ENCODE assay signal across 1 cellular context in genomic region chr17:42182927-42183734, GRCh38.
A peak's percentile ranks its signal among the peaks of the same experiment; 100 is the strongest.
TF ChIP-seq lines count a peak whose summit lies in the region.

No MANE protein-coding gene starts in this region.

TF ChIP-seq in K562, 482 proteins besides CTCF, POLR2A, EP300 and RAD21 (continued from another document and continues in another):
- TF ChIP-seq CHD4 (IDR thresholded peaks at IDR 0.05; ENCODE audit: insufficient read depth, insufficient replicate concordance, low read depth, low read length, poor library complexity, severe bottlenecking), result no peak
- TF ChIP-seq TARDBP (IDR thresholded peaks at IDR 0.05), result no peak
- no peak for TF ChIP-seq GABPB1 (CRISPR knock-in tag; IDR thresholded peaks at IDR 0.05)
- no peak for TF ChIP-seq LCOR (CRISPR knock-in tag; IDR thresholded peaks at IDR 0.05)
- TF ChIP-seq CSDE1 (IDR thresholded peaks at IDR 0.05), result no peak
- 0 out of 2 replicates have a peak, but pooled peaks have one; percentile 53 for TF ChIP-seq OTX1 (CRISPR knock-in tag; IDR thresholded peaks at IDR 0.05)
- TF ChIP-seq CREB3 (tag; conservative IDR thresholded peaks at IDR 0.05; ENCODE audit: low read depth), result no peak
- peak; percentile 23 for TF ChIP-seq FOS (IDR thresholded peaks at IDR 0.05; ENCODE audit: extremely low read depth, insufficient read length)
- TF ChIP-seq ZBTB9 (CRISPR knock-in tag; IDR thresholded peaks at IDR 0.05), result no peak
- TF ChIP-seq MXD1 (CRISPR knock-in tag; IDR thresholded peaks at IDR 0.05; ENCODE audit: borderline replicate concordance, poor library complexity, severe bottlenecking), result no peak
- TF ChIP-seq STAT6 (CRISPR knock-in tag; IDR thresholded peaks at IDR 0.05), result no peak
- TF ChIP-seq IRF1 (CRISPR knock-in tag; IDR thresholded peaks at IDR 0.05; ENCODE audit: borderline replicate concordance), result no peak
- TF ChIP-seq MED1 (CRISPR knock-in tag; IDR thresholded peaks at IDR 0.05; ENCODE audit: borderline replicate concordance), result no peak
- TF ChIP-seq GABPA (tag; conservative IDR thresholded peaks at IDR 0.05; ENCODE audit: low read depth), result no peak
- no peak for TF ChIP-seq MLX (CRISPR knock-in tag; conservative IDR thresholded peaks at IDR 0.05)
- TF ChIP-seq PRDM10 (IDR thresholded peaks at IDR 0.05; ENCODE audit: partially characterized antibody), result no peak
- TF ChIP-seq HCFC1 (IDR thresholded peaks at IDR 0.05; ENCODE audit: low read depth, low read length), result 0 out of 2 replicates have a peak, but pooled peaks have one; percentile 2
- TF ChIP-seq BACH1 (tag; IDR thresholded peaks at IDR 0.05), result no peak
- TF ChIP-seq NFE2 (IDR thresholded peaks at IDR 0.05; ENCODE audit: low read depth), result peak; percentile 61; the same call in 1 of the 2 replicates
- no peak for TF ChIP-seq NELFE (IDR thresholded peaks at IDR 0.05; ENCODE audit: insufficient read depth, insufficient read length)
- TF ChIP-seq ELF4 (CRISPR knock-in tag; IDR thresholded peaks at IDR 0.05), result peak; percentile 59; the same call in 1 of the 2 replicates
- TF ChIP-seq KLF16 (IDR thresholded peaks at IDR 0.05), result no peak
- TF ChIP-seq ZNF740 (CRISPR knock-in tag; IDR thresholded peaks at IDR 0.05), result no peak
- TF ChIP-seq ZNF740 (tag; IDR thresholded peaks at IDR 0.05), result no peak
- TF ChIP-seq COPS2 (conservative IDR thresholded peaks at IDR 0.05), result no peak
- no peak for TF ChIP-seq ZNF444 (CRISPR knock-in tag; IDR thresholded peaks at IDR 0.05)
- TF ChIP-seq CAMTA2 (CRISPR knock-in tag; conservative IDR thresholded peaks at IDR 0.05), result no peak
- TF ChIP-seq FOSL1 (tag; conservative IDR thresholded peaks at IDR 0.05), result peak; percentile 94
- TF ChIP-seq SMARCA5 (IDR thresholded peaks at IDR 0.05), result peak; percentile 96
- no peak for TF ChIP-seq ZNF780A (CRISPR knock-in tag; IDR thresholded peaks at IDR 0.05)
- peak; percentile 69; the same call in 1 of the 2 replicates for TF ChIP-seq C11orf30 (IDR thresholded peaks at IDR 0.05; ENCODE audit: low read depth)
- TF ChIP-seq CC2D1A (IDR thresholded peaks at IDR 0.05), result peak; percentile 41; the same call in 1 of the 2 replicates
- no peak for TF ChIP-seq TBL1XR1 (IDR thresholded peaks at IDR 0.05; ENCODE audit: low read length in 2 of 2)
- TF ChIP-seq ZBTB43 (CRISPR knock-in tag; IDR thresholded peaks at IDR 0.05), result no peak
- TF ChIP-seq WHSC1 (IDR thresholded peaks at IDR 0.05; ENCODE audit: low read length), result no peak
- TF ChIP-seq ETS1 (conservative IDR thresholded peaks at IDR 0.05; ENCODE audit: control insufficient read depth, low read depth, low read length), result no peak
- no peak for TF ChIP-seq NR4A1 (CRISPR knock-in tag; IDR thresholded peaks at IDR 0.05)
- TF ChIP-seq NR4A1 (tag; IDR thresholded peaks at IDR 0.05), result no peak
- TF ChIP-seq PKNOX1 (IDR thresholded peaks at IDR 0.05), result peak; percentile 22; the same call in 1 of the 2 replicates
- TF ChIP-seq TRIM28 (IDR thresholded peaks at IDR 0.05), result peak; percentile 23; the same call in 1 of the 2 replicates
- TF ChIP-seq ZNF696 (CRISPR knock-in tag; conservative IDR thresholded peaks at IDR 0.05), result no peak
- TF ChIP-seq ZNF217 (CRISPR knock-in tag; IDR thresholded peaks at IDR 0.05), result no peak
- TF ChIP-seq ZNF133 (CRISPR knock-in tag; IDR thresholded peaks at IDR 0.05), result no peak
- no peak for TF ChIP-seq ZZZ3 (IDR thresholded peaks at IDR 0.05)
- no peak for TF ChIP-seq FOXJ2 (tag; IDR thresholded peaks at IDR 0.05)
- 0 out of 2 replicates have a peak, but pooled peaks have one; percentile 54 for TF ChIP-seq DNMT1 (IDR thresholded peaks at IDR 0.05)
- TF ChIP-seq KDM4B (IDR thresholded peaks at IDR 0.05; ENCODE audit: borderline replicate concordance in 2 of 2, low read depth in 1 of 2), result no peak
- peak; percentile 73; the same call in 1 of the 2 replicates for TF ChIP-seq JUN (IDR thresholded peaks at IDR 0.05; ENCODE audit: borderline replicate concordance, low read depth, low read length)
- TF ChIP-seq JUN (CRISPR knock-in tag; IDR thresholded peaks at IDR 0.05; ENCODE audit: borderline replicate concordance), result no peak
- no peak for TF ChIP-seq E2F4 (CRISPR knock-in tag; IDR thresholded peaks at IDR 0.05; ENCODE audit: low read depth)
- TF ChIP-seq POLR2G (IDR thresholded peaks at IDR 0.05; ENCODE audit: low read depth, low read length), result no peak
